16 cellular contexts compared by ENCODE assay signal in the genomic region with DNA sequence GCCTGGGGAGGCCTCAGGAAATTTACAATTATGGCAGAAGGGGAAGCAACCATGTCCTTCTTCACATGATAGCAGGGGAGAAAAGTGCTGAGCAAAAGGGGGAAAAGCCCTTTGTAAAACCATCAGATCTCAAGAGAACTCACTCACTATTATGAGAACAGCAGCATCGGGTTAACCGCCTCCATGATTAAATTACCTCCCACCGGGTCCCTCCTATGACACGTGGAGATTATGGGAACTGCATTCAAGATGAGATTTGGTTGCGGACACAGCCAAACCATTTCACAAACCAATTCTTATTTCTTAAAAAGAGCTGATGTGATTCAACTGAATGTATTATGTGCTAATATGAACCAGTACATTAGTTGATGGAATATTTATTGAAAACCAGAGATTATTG.
DNase-seq lines count a peak whose midpoint lies in the region; ATAC-seq and TF ChIP-seq lines count a peak whose summit lies in the region.
"Had no signal": no experiment of that assay in that cellular context is flagged by ENCODE, and none has a peak within 500 bp of the region (broad histone marks: within the 10 kb centered on the region; RNA-seq: fewer than 3 reads in every experiment).

No MANE protein-coding gene starts in this region.

- no peak overlapping the region for H3K4me3 ChIP-seq in ovary
- H3K4me3 ChIP-seq: BLaER1, Peyer's patch had no signal

- no peaks in the 10 kb centered on the region for H3K27me3 ChIP-seq in ovary
- H3K27me3 ChIP-seq: BLaER1, Peyer's patch had no signal

- TF ChIP-seq POLR2A in ovary (IDR thresholded peaks at IDR 0.05): no peak

- H3K4me1 ChIP-seq in ovary (ENCODE audit: insufficient read depth): no peaks in the 10 kb centered on the region
- H3K4me1 ChIP-seq: BLaER1 had no signal

- no peaks in the 10 kb centered on the region for H3K36me3 Mint-ChIP-seq in activated T-helper 17 cell treated with anti-CD3 and anti-CD28 coated beads, Interleukin-2, amount 50 U/mL, for 72 hours (ENCODE audit: low read depth)

- H3K4me3 Mint-ChIP-seq in activated T-helper 17 cell treated with anti-CD3 and anti-CD28 coated beads, Interleukin-2, amount 50 U/mL, for 72 hours: peak overlapping the region; percentile 27

- H3K27me3 Mint-ChIP-seq in activated T-helper 17 cell treated with anti-CD3 and anti-CD28 coated beads, Interleukin-2, amount 50 U/mL, for 72 hours: no peaks in the 10 kb centered on the region

- no peak overlapping the region for H3K27ac Mint-ChIP-seq in activated T-helper 17 cell treated with anti-CD3 and anti-CD28 coated beads, Interleukin-2, amount 50 U/mL, for 72 hours

- peaks cover 28% of the 10 kb centered on the region for H3K4me1 Mint-ChIP-seq in activated T-helper 17 cell treated with anti-CD3 and anti-CD28 coated beads, Interleukin-2, amount 50 U/mL, for 72 hours

- H3K36me3 ChIP-seq in ovary: no peaks in the 10 kb centered on the region
- H3K36me3 ChIP-seq: BLaER1, Peyer's patch had no signal

- H3K27ac ChIP-seq in ovary: no peak overlapping the region
- H3K27ac ChIP-seq: 22Rv1, BLaER1, Peyer's patch had no signal

- 70 to 84% (median 83%) methylated on average over 5 of the region's 5 CpGs for WGBS in ovary, 3 donors

- TF ChIP-seq EP300 in ovary (IDR thresholded peaks at IDR 0.05): no peak

- DNase-seq in DMS 273 (lab: John Stamatoyannopoulos, UW; ENCODE audit: unreplicated experiment) (peak; percentile 1), DMS 273 treated with DMSO at 0.1 percent for 48 hours (lab: John Stamatoyannopoulos, UW) (no peak), left kidney (ENCODE audit: low read depth, low spot score) (peak; percentile 21), NCI-H748 (lab: John Stamatoyannopoulos, UW; ENCODE audit: unreplicated experiment) (no peak), NCI-H187 (lab: John Stamatoyannopoulos, UW) (no peak), ovary (no peak)
- DNase-seq: NCI-H146, NCI-H446, NCI-H748 treated with DMSO at 0.1 percent for 48 hours, Peyer's patch, Right ventricle myocardium superior had no signal

- no peaks in the 10 kb centered on the region for H3K9me3 Mint-ChIP-seq in activated T-helper 17 cell treated with anti-CD3 and anti-CD28 coated beads, Interleukin-2, amount 50 U/mL, for 72 hours

- no peaks in the 10 kb centered on the region for H3K9me3 ChIP-seq in ovary
- H3K9me3 ChIP-seq: BLaER1, Peyer's patch had no signal

- intact Hi-C loops in ovary (cut with DNase I): no loop called here

- no peak for TF ChIP-seq CTCF in ovary (IDR thresholded peaks at IDR 0.05)

- no peak for ATAC-seq in activated T-helper 17 cell treated with anti-CD3 and anti-CD28 coated beads, Interleukin-2, amount 50 U/mL, for 72 hours (replicated peaks)
- no peak for ATAC-seq in GM21423 (IDR thresholded peaks at IDR 0.05; ENCODE audit: unreplicated experiment)
- ATAC-seq: SK-N-SH treated with all-trans-retinoic acid at 6 μM for 48 hours had no signal

Comparison
In these comparisons a context has a peak if more than half of its experiments do, and no peak if none do; other contexts are left out.
1. DNase-seq: peak in DMS 273 (single experiment) and left kidney (single experiment); none in DMS 273 treated with DMSO at 0.1 percent for 48 hours (single experiment), NCI-H748 (single experiment), NCI-H187 (0 of 2) and ovary (0 of 5).